Comparison of ENCODE assay signal across 8 cellular contexts in the genomic region with DNA sequence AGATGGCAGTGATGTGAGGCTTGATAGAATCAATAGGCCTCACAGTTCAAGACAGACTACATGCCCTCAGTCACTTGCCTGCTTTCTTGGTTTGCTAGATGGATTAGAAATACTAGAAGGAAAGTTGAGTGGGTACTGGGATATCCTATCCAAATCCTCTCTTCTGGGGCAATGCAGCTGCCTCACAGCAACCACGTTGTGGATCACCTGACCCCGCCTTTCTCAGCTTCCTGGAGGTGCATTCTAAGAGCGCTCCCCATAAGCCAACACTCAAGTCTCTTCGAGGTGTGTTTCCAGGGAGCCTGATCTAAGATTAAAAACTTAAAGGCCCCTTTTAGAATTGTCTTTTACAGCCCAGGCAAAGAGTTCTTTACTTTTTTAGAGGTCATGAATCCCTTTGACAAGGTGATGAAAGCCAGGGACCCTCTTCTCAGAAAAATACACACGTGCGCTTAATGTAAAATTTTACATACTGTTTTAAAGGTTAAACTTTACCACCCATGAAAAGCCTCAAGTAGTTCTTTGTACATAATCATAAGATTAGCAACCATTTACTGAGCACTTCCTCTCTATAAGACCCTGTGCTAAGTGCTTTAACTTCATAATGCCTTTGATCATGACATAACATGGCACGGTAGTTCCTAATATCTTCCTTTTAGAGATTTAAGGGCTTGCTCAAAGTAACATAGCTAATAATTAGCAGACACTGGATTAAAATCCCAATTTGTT. TPM values are rescaled to one million over a fixed set of nuclear protein-coding genes. Genes with fewer than 3 reads are reported as not detected.
DNase-seq lines count a peak whose midpoint lies in the region; ATAC-seq and TF ChIP-seq lines count a peak whose summit lies in the region.

No MANE protein-coding gene starts in this region.

- TF ChIP-seq CTCF in CD4-positive, alpha-beta T cell (IDR thresholded peaks at IDR 0.05): no peak
- no peak for TF ChIP-seq CTCF in HFF-Myc (IDR thresholded peaks at IDR 0.05; ENCODE audit: low read depth, low read length, missing control alignments)
- TF ChIP-seq CTCF in nephron (IDR thresholded peaks at IDR 0.05; ENCODE audit: unreplicated experiment in 3 of 3): no peak
- no peak for TF ChIP-seq CTCF in GM13976 (IDR thresholded peaks at IDR 0.05; ENCODE audit: borderline replicate concordance, control extremely low read depth, extremely low read depth, insufficient read depth, missing control alignments)

- no peaks in the 10 kb centered on the region for H3K9me3 ChIP-seq in CD4-positive, alpha-beta T cell (ENCODE audit: control insufficient read depth, low read length)

- peak in 6 of 10 experiments; percentile 8 to 39 (median 22) for DNase-seq in CD4-positive, alpha-beta T cell
- DNase-seq in HFF-Myc (ENCODE audit: extremely low read depth, low read depth) (no peak), T-cell (peak in 28 of 34 experiments; percentile 4 to 35 (median 18)), GM13976 (ENCODE audit: low spot score) (no peak), NCI-H748 (lab: John Stamatoyannopoulos, UW; ENCODE audit: unreplicated experiment) (no peak), NCI-H2107 treated with DMSO at 0.1 percent for 48 hours (lab: John Stamatoyannopoulos, UW; ENCODE audit: unreplicated experiment) (no peak)

- H3K27ac ChIP-seq in CD4-positive, alpha-beta T cell (ENCODE audit: low read depth, low read length): peak overlapping the region; percentile 85
- H3K27ac ChIP-seq in cingulate gyrus (ENCODE audit: low read depth, low read length): peak overlapping the region; percentile 5

- in situ Hi-C loops in GM13976 (cut with MboI; ENCODE audit: low sequenced_read_pairs, unreplicated experiment): no loop called here

- CTCF ChIA-PET in CD4-positive, alpha-beta T cell (lab: Charles Lee): interaction anchor here (1.1 kb wide), 1 partner anchor 31 kb away, joined by 3 read pairs; a partner anchor contains a TSS
- CTCF ChIA-PET in T-cell (lab: Charles Lee): interaction anchor here in 1 of 2 donors (0.9 to 2.1 kb wide), 4 partner anchors 28 to 601 kb away, joined by 3 to 9 read pairs (median 4); no protein-coding TSS in a partner anchor

- H3K4me1 Mint-ChIP-seq in CD4-positive, alpha-beta T cell (ENCODE audit: low read depth): peaks cover 63% of the 10 kb centered on the region
- H3K4me1 Mint-ChIP-seq in T-cell (peaks cover 52 to 58% (median 58%) of the 10 kb centered on the region in 3 donors), nephron (peaks cover 29% of the 10 kb centered on the region)

- peak overlapping the region; percentile 99 for H3K27ac Mint-ChIP-seq in CD4-positive, alpha-beta T cell
- H3K27ac Mint-ChIP-seq in T-cell (peak overlapping the region; percentile 94 to 96), nephron (peak overlapping the region; percentile 89 to 95 (median 95))

- peaks cover 86% of the 10 kb centered on the region for H3K36me3 Mint-ChIP-seq in CD4-positive, alpha-beta T cell (ENCODE audit: low read depth)
- H3K36me3 Mint-ChIP-seq in T-cell (peaks cover 34% of the 10 kb centered on the region), nephron (ENCODE audit: low read depth) (peaks cover 31% of the 10 kb centered on the region)

- peaks cover 3% of the 10 kb centered on the region for H3K9me3 Mint-ChIP-seq in CD4-positive, alpha-beta T cell
- H3K9me3 Mint-ChIP-seq in T-cell: peaks cover 0 to 9% (median 0%) of the 10 kb centered on the region in 3 donors
- H3K9me3 Mint-ChIP-seq in nephron: peaks cover 17% of the 10 kb centered on the region

- H3K27me3 ChIP-seq in CD4-positive, alpha-beta T cell (ENCODE audit: control insufficient read depth, insufficient read depth, low read length): no peaks in the 10 kb centered on the region

- H3K4me3 ChIP-seq in HFF-Myc (replicated peaks; ENCODE audit: low read depth, low read length): peak overlapping the region; percentile 90

- POLR2A ChIA-PET in CD4-positive, alpha-beta T cell (lab: Charles Lee): interaction anchor here (0.6 to 3.9 kb wide), 29 partner anchors 8 to 1578 kb away, joined by 3 to 52 read pairs (median 5); a partner anchor contains a TSS
- POLR2A ChIA-PET in T-cell (lab: Charles Lee): interaction anchor here (0.5 to 2.1 kb wide), 10 partner anchors 17 to 900 kb away, joined by 3 to 9 read pairs (median 3); a partner anchor contains a TSS

- ATAC-seq in CD4-positive, alpha-beta T cell (ENCODE audit: poor library complexity): peak; percentile 41
- ATAC-seq in T-cell (replicated peaks in 1 of 4): peak; percentile 36 to 53 (median 40)

- no peaks in the 10 kb centered on the region for H3K27me3 Mint-ChIP-seq in CD4-positive, alpha-beta T cell
- no peaks in the 10 kb centered on the region for H3K27me3 Mint-ChIP-seq in T-cell
- no peaks in the 10 kb centered on the region for H3K27me3 Mint-ChIP-seq in nephron (ENCODE audit: low read depth)

- peak overlapping the region; percentile 97 for H3K4me3 Mint-ChIP-seq in CD4-positive, alpha-beta T cell
- H3K4me3 Mint-ChIP-seq in T-cell: peak overlapping the region; percentile 95
- peak overlapping the region; percentile 96 to 97 (median 97) for H3K4me3 Mint-ChIP-seq in nephron

- intact Hi-C loops in CD4-positive, alpha-beta T cell (cut with DNase I, micrococcal nuclease): loop anchor here (2.0 to 10.0 kb wide), 5 partner anchors 31 to 1195 kb away; a partner anchor contains a TSS

RNA-seq across cellular contexts. Expression of a gene that starts 0.8 kb away (rescaled TPM):
- 1,000 to 10,000 TPM; 3,283 to 3,551 TPM for total RNA-seq in CD4-positive, alpha-beta T cell
- total RNA-seq in T-cell: 1,000 to 10,000 TPM; 2,434 to 3,142 (median 2,791) TPM

RNA-seq across cellular contexts. Expression of a gene that starts 30.9 kb away (rescaled TPM):
- 10 to 100 TPM; 21.8 to 25.5 TPM for total RNA-seq in CD4-positive, alpha-beta T cell
- total RNA-seq in T-cell: 10 to 100 TPM; 25.7 to 56.0 (median 51.1) TPM

Comparison
In these comparisons a context has a peak if more than half of its experiments do, and no peak if none do; other contexts are left out.
1. DNase-seq: peak in CD4-positive, alpha-beta T cell (6 of 10) and T-cell (28 of 34); none in HFF-Myc (single experiment), GM13976 (single experiment), NCI-H748 (single experiment) and NCI-H2107 treated with DMSO at 0.1 percent for 48 hours (single experiment).
2. Peak in every context shown above with its lines, with median percentiles within 50 percentile points of each other: H3K27ac Mint-ChIP-seq and H3K4me3 Mint-ChIP-seq.